ENCODE assay signal across 20 cellular contexts in the genomic region with DNA sequence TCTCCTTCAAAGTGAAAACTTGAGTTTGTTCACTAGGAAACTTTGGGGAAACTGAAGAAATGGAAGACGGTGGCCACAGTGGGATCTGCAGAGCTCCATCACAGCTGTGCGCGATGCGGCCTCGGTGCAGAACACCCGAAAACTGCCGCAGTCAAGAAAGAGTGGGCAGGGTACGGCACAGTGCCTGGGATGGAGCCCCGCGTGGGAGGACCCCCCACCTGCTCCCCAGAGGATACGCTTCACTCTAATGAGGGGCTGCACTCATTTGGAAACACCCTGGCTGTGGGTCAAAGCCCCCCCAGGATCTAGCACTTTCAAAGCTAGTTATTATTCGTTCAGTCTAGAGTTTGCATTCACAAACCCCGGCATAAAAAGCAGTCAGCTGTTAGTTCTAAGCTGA. TPM values are rescaled to one million over a fixed set of nuclear protein-coding genes. Genes with fewer than 3 reads are reported as not detected.
DNase-seq lines count a peak whose midpoint lies in the region; TF ChIP-seq lines count a peak whose summit lies in the region.
"Had no signal": no experiment of that assay in that cellular context is flagged by ENCODE, and none has a peak within 500 bp of the region (broad histone marks: within the 10 kb centered on the region; RNA-seq: fewer than 3 reads in every experiment).

No MANE protein-coding gene starts in this region.

- peaks cover 0 to 7% of the 10 kb centered on the region in 2 donors for H3K4me1 ChIP-seq in right atrium auricular region
- H3K4me1 ChIP-seq in esophagus muscularis mucosa: peaks cover 0 to 11% (median 5%) of the 10 kb centered on the region in 4 donors
- H3K4me1 ChIP-seq: A549, Caco-2 had no signal

- peaks cover 22% of the 10 kb centered on the region for H3K4me1 Mint-ChIP-seq in activated CD4-positive, alpha-beta memory T cell treated with anti-CD3 and anti-CD28 coated beads, Interleukin-2, amount 10 ng/mL, durations not matched to agents 7 days and 5 days
- H3K4me1 Mint-ChIP-seq in activated CD4-positive, alpha-beta memory T cell treated with anti-CD3 and anti-CD28 coated beads for 36 hours (ENCODE audit: low read depth): peaks cover 57% of the 10 kb centered on the region

- H3K9me3 ChIP-seq in right atrium auricular region: no peaks in the 10 kb centered on the region
- H3K9me3 ChIP-seq in esophagus muscularis mucosa: no peaks in the 10 kb centered on the region
- H3K9me3 ChIP-seq: A549, Caco-2 had no signal

- 90% methylated on average over 10 of the region's 13 CpGs for WGBS in esophagus muscularis mucosa

- H3K4me3 ChIP-seq in right atrium auricular region: no peak overlapping the region
- no peak overlapping the region for H3K4me3 ChIP-seq in esophagus muscularis mucosa
- H3K4me3 ChIP-seq: A549 had no signal

- TF ChIP-seq CTCF in right atrium auricular region (IDR thresholded peaks at IDR 0.05) (no peak), esophagus muscularis mucosa (IDR thresholded peaks at IDR 0.05) (no peak)

- no peaks in the 10 kb centered on the region for H3K9me3 Mint-ChIP-seq in activated CD4-positive, alpha-beta memory T cell treated with anti-CD3 and anti-CD28 coated beads, Interleukin-2, amount 10 ng/mL, durations not matched to agents 7 days and 5 days
- no peaks in the 10 kb centered on the region for H3K9me3 Mint-ChIP-seq in activated CD4-positive, alpha-beta memory T cell treated with anti-CD3 and anti-CD28 coated beads for 36 hours
- H3K9me3 Mint-ChIP-seq: CD4-positive, alpha-beta T cell had no signal

- CTCF ChIA-PET in activated CD4-positive, alpha-beta memory T cell treated with anti-CD3 and anti-CD28 coated beads, Interleukin-2, amount 10 ng/mL, durations not matched to agents 7 days and 5 days (lab: Charles Lee): interaction anchor here (2.4 to 3.7 kb wide), 2 partner anchors 10 to 17 kb away, joined by 9 to 50 read pairs; partner anchors contain the start of gene ADAMTS17
- CTCF ChIA-PET in activated CD4-positive, alpha-beta memory T cell treated with anti-CD3 and anti-CD28 coated beads for 36 hours (lab: Charles Lee): interaction anchor here (6.5 kb wide), 1 partner anchor 17 kb away, joined by 51 read pairs; no protein-coding TSS in a partner anchor

- no peak for TF ChIP-seq POLR2A in esophagus muscularis mucosa (IDR thresholded peaks at IDR 0.05; ENCODE audit: low read depth)

- no peak overlapping the region for H3K4me3 Mint-ChIP-seq in activated CD4-positive, alpha-beta memory T cell treated with anti-CD3 and anti-CD28 coated beads, Interleukin-2, amount 10 ng/mL, durations not matched to agents 7 days and 5 days
- H3K4me3 Mint-ChIP-seq in activated CD4-positive, alpha-beta memory T cell treated with anti-CD3 and anti-CD28 coated beads for 36 hours: no peak overlapping the region
- H3K4me3 Mint-ChIP-seq: HFFc6 had no signal

- H3K36me3 ChIP-seq in right atrium auricular region (no peaks in the 10 kb centered on the region), esophagus muscularis mucosa (peaks cover 0 to 5% (median 1%) of the 10 kb centered on the region in 4 donors)

- no peak overlapping the region for H3K27ac Mint-ChIP-seq in activated CD4-positive, alpha-beta memory T cell treated with anti-CD3 and anti-CD28 coated beads, Interleukin-2, amount 10 ng/mL, durations not matched to agents 7 days and 5 days
- no peak overlapping the region for H3K27ac Mint-ChIP-seq in activated CD4-positive, alpha-beta memory T cell treated with anti-CD3 and anti-CD28 coated beads for 36 hours
- H3K27ac Mint-ChIP-seq: CD4-positive, alpha-beta T cell; HFFc6 had no signal

- no peaks in the 10 kb centered on the region for H3K27me3 Mint-ChIP-seq in activated CD4-positive, alpha-beta memory T cell treated with anti-CD3 and anti-CD28 coated beads, Interleukin-2, amount 10 ng/mL, durations not matched to agents 7 days and 5 days
- no peaks in the 10 kb centered on the region for H3K27me3 Mint-ChIP-seq in activated CD4-positive, alpha-beta memory T cell treated with anti-CD3 and anti-CD28 coated beads for 36 hours
- H3K27me3 Mint-ChIP-seq: CD4-positive, alpha-beta T cell had no signal

- H3K27ac ChIP-seq in right atrium auricular region: no peak overlapping the region
- no peak overlapping the region for H3K27ac ChIP-seq in esophagus muscularis mucosa (replicated peaks in 1 of 4)
- H3K27ac ChIP-seq: 22Rv1, A549, C4-2B, HL-60 had no signal

- POLR2A ChIA-PET in activated CD4-positive, alpha-beta memory T cell treated with anti-CD3 and anti-CD28 coated beads, Interleukin-2, amount 10 ng/mL, durations not matched to agents 7 days and 5 days (lab: Charles Lee): no interaction called here
- POLR2A ChIA-PET in activated CD4-positive, alpha-beta memory T cell treated with anti-CD3 and anti-CD28 coated beads for 36 hours (lab: Charles Lee): no interaction called here

- H3K36me3 Mint-ChIP-seq in activated CD4-positive, alpha-beta memory T cell treated with anti-CD3 and anti-CD28 coated beads, Interleukin-2, amount 10 ng/mL, durations not matched to agents 7 days and 5 days (ENCODE audit: low read depth): no peaks in the 10 kb centered on the region
- H3K36me3 Mint-ChIP-seq in activated CD4-positive, alpha-beta memory T cell treated with anti-CD3 and anti-CD28 coated beads for 36 hours: no peaks in the 10 kb centered on the region

- peak; percentile 11 for DNase-seq in activated CD4-positive, alpha-beta memory T cell treated with anti-CD3 and anti-CD28 coated beads, Interleukin-2, amount 10 ng/mL, durations not matched to agents 7 days and 5 days
- no peak for DNase-seq in activated CD4-positive, alpha-beta memory T cell treated with anti-CD3 and anti-CD28 coated beads for 36 hours
- peak; percentile 7 for DNase-seq in right atrium auricular region (ENCODE audit: low spot score)
- DNase-seq in cardiac septum (ENCODE audit: low spot score): no peak
- DNase-seq in esophagus muscularis mucosa (ENCODE audit: extremely low spot score): peak; percentile 81
- DNase-seq in NCI-H748 treated with DMSO at 0.1 percent for 48 hours (lab: John Stamatoyannopoulos, UW): no peak
- no peak for DNase-seq in DMS 273 treated with DMSO at 0.1 percent for 48 hours (lab: John Stamatoyannopoulos, UW)
- DNase-seq: AML-193; Caco-2; CD4-positive, alpha-beta T cell; DMS153; DMS79; GF-D8; GOT3; H7; HFFc6 had no signal

- no peaks in the 10 kb centered on the region for H3K27me3 ChIP-seq in right atrium auricular region
- H3K27me3 ChIP-seq in esophagus muscularis mucosa: no peaks in the 10 kb centered on the region

- no peak for TF ChIP-seq EP300 in esophagus muscularis mucosa (IDR thresholded peaks at IDR 0.05)

- intact Hi-C loops in activated CD4-positive, alpha-beta memory T cell treated with anti-CD3 and anti-CD28 coated beads for 36 hours (cut with micrococcal nuclease): loop anchor here (10.0 kb wide), 2 partner anchors 767 to 1047 kb away; partner anchors contain the start of gene MEF2A
- intact Hi-C loops in cardiac septum (cut with DNase I) (no loop called here), esophagus muscularis mucosa (cut with DNase I) (loop anchor here (10.0 kb wide), 1 partner anchor 127 kb away; no protein-coding TSS in a partner anchor)

RNA-seq across cellular contexts. Expression of gene ADAMTS17, which starts 9.5 kb away (rescaled TPM):
- under 1 TPM; 0.38 to 0.68 TPM for total RNA-seq in activated CD4-positive, alpha-beta memory T cell treated with anti-CD3 and anti-CD28 coated beads, Interleukin-2, amount 10 ng/mL, durations not matched to agents 7 days and 5 days
- total RNA-seq in activated CD4-positive, alpha-beta memory T cell treated with anti-CD3 and anti-CD28 coated beads for 36 hours: 1 to 10 TPM in 1 of 2 experiments, under 1 TPM in 1; 0.99 to 1.2 TPM
- total RNA-seq in right atrium auricular region: 1 to 10 TPM; 3.6 to 4.4 TPM
- total RNA-seq in cardiac septum: 0.67 TPM
- 10 to 100 TPM in 1 of 4 donors, 1 to 10 TPM in 3; 5.3 to 12.0 (median 6.6) TPM for total RNA-seq in esophagus muscularis mucosa
- total RNA-seq: HFFc6 had no signal

Comparison
In these comparisons a context has a peak if more than half of its experiments do, and no peak if none do; other contexts are left out.
1. DNase-seq: peak in activated CD4-positive, alpha-beta memory T cell treated with anti-CD3 and anti-CD28 coated beads, Interleukin-2, amount 10 ng/mL, durations not matched to agents 7 days and 5 days (single experiment), right atrium auricular region (single experiment) and esophagus muscularis mucosa (single experiment); none in activated CD4-positive, alpha-beta memory T cell treated with anti-CD3 and anti-CD28 coated beads for 36 hours (single experiment), cardiac septum (single experiment), NCI-H748 treated with DMSO at 0.1 percent for 48 hours (single experiment) and DMS 273 treated with DMSO at 0.1 percent for 48 hours (single experiment).